ENCODE assay signal across 8 cellular contexts in the genomic region with DNA sequence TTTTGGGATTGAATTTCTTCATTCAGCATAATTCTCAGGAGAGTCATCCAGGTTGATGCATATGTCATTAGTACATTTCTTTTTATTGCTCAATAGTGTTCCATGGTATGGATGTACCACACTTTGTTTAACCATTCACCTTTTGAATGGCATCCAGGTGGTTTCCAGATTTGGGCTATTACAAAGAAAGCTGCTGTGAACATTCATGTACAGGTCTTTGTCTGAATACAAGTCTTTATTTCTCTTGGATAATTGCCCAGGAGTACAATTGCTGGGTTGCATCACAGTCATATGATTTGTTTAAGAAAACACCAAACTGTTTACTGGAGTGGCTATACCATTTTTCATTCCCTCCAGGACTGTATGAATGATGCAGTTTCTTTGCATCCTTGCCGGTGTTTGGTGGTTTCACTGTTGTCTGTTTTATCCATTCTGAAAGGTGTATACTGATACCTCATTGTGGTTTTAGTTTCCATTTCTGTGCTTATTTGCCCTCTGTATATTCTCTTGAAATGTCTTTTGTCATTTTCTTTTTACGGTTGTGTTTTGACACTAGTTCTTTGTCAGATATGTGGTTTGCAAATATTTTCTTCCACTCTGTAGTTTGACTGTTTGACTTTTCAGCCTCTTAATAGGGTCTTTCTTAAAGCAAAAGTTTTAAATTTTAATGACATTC. TPM values are rescaled to one million over a fixed set of nuclear protein-coding genes. Genes with fewer than 3 reads are reported as not detected.
DNase-seq lines count a peak whose midpoint lies in the region; ATAC-seq and TF ChIP-seq lines count a peak whose summit lies in the region.

No MANE protein-coding gene starts in this region.

- CTCF ChIA-PET in HEK293T (lab: Yijun Ruan, JAX): interaction anchor here (0.5 kb wide), 1 partner anchor 786 kb away, joined by 3 read pairs; no protein-coding TSS in a partner anchor

- H3K4me3 ChIP-seq in AG10803 (ENCODE audit: low read length) (no peak overlapping the region), fibroblast of the aortic adventitia (ENCODE audit: low read depth, low read length) (no peak overlapping the region), stomach (no peak overlapping the region)

- H3K27ac ChIP-seq in stomach: no peak overlapping the region

- TF ChIP-seq CTCF in AG10803 (conservative IDR thresholded peaks at IDR 0.05; ENCODE audit: low read length) (no peak), fibroblast of the aortic adventitia (IDR thresholded peaks at IDR 0.05; ENCODE audit: insufficient read depth, low read length) (no peak), stomach (IDR thresholded peaks at IDR 0.05) (no peak)

- peaks cover 0 to 23% (median 7%) of the 10 kb centered on the region in 4 donors for H3K4me1 ChIP-seq in stomach

- DNase-seq in AG10803 (ENCODE audit: low read depth) (peak; percentile 48), NCI-H748 treated with DMSO at 0.1 percent for 48 hours (lab: John Stamatoyannopoulos, UW) (peak; percentile 99), fibroblast of the aortic adventitia (ENCODE audit: low read depth) (peak; percentile 87), HEK293T (ENCODE audit: extremely low spot score) (no peak), iPS-NIHi7 (ENCODE audit: extremely low spot score) (no peak), stomach (no peak)

- TF ChIP-seq EP300 in stomach (IDR thresholded peaks at IDR 0.05): no peak

- no peak for TF ChIP-seq POLR2A in stomach (IDR thresholded peaks at IDR 0.05)

- peaks cover 17 to 55% (median 49%) of the 10 kb centered on the region in 4 donors for H3K36me3 ChIP-seq in stomach

- no peaks in the 10 kb centered on the region for H3K9me3 ChIP-seq in stomach

- intact Hi-C loops in stomach (cut with DNase I; ENCODE audit: low total_unique reads): no loop called here

- POLR2A ChIA-PET in HEK293T (lab: Yijun Ruan, JAX): no interaction called here

- H3K27me3 ChIP-seq in stomach: no peaks in the 10 kb centered on the region

- 53 to 72% (median 62%) methylated on average over 2 of the region's 2 CpGs for WGBS in stomach, 5 donors

- peak; percentile 98 for ATAC-seq in GM19023 (IDR thresholded peaks at IDR 0.05; ENCODE audit: unreplicated experiment)
- ATAC-seq in HG03064 (IDR thresholded peaks at IDR 0.05; ENCODE audit: low read depth, unreplicated experiment): peak; percentile 100

TF ChIP-seq in HEK293T, 16 proteins besides CTCF, POLR2A, EP300 and RAD21:
- TF ChIP-seq CTBP1 (IDR thresholded peaks at IDR 0.05; ENCODE audit: borderline replicate concordance) (no peak), ELF4 (IDR thresholded peaks at IDR 0.05) (no peak), FOXK2 (IDR thresholded peaks at IDR 0.05) (no peak), FOXM1 (IDR thresholded peaks at IDR 0.05; ENCODE audit: borderline replicate concordance) (no peak), FOXA1 (IDR thresholded peaks at IDR 0.05) (no peak), SP1 (IDR thresholded peaks at IDR 0.05) (no peak), ZNF384 (IDR thresholded peaks at IDR 0.05) (no peak), LEF1 (IDR thresholded peaks at IDR 0.05; ENCODE audit: borderline replicate concordance) (no peak), PKNOX1 (IDR thresholded peaks at IDR 0.05) (no peak), TARDBP (IDR thresholded peaks at IDR 0.05) (no peak)

RNA-seq across cellular contexts. Expression of gene CDKAL1, which starts 8.8 kb away (rescaled TPM):
- total RNA-seq in fibroblast of the aortic adventitia (ENCODE audit: low replicate concordance): 11.3 and 20.0 TPM in 2 replicates
- 10 to 100 TPM in 4 of 5 donors, 1 to 10 TPM in 1; 5.2 to 36.7 (median 21.6) TPM for total RNA-seq in stomach
- 1 to 10 TPM; 3.4 to 4.4 (median 4.4) TPM for polyA plus RNA-seq in stomach

Comparison
In these comparisons a context has a peak if more than half of its experiments do, and no peak if none do; other contexts are left out.
1. DNase-seq: peak in AG10803 (single experiment), NCI-H748 treated with DMSO at 0.1 percent for 48 hours (single experiment) and fibroblast of the aortic adventitia (single experiment); none in HEK293T (single experiment), iPS-NIHi7 (single experiment) and stomach (single experiment).